9 cellular contexts compared by ENCODE assay signal in genomic region chrX:134396174-134396573, GRCh38. TPM values are rescaled to one million over a fixed set of nuclear protein-coding genes. Genes with fewer than 3 reads are reported as not detected.
DNase-seq lines count a peak whose midpoint lies in the region; ATAC-seq and TF ChIP-seq lines count a peak whose summit lies in the region.
"Had no signal": no experiment of that assay in that cellular context is flagged by ENCODE, and none has a peak within 500 bp of the region (broad histone marks: within the 10 kb centered on the region; RNA-seq: fewer than 3 reads in every experiment).

No MANE protein-coding gene starts in this region.

- H3K36me3 ChIP-seq in HEK293 (ENCODE audit: control insufficient read depth in 2 of 2, insufficient read depth in 1 of 2, low read length in 2 of 2) (peaks cover 23 to 24% of the 10 kb centered on the region in 2 experiments), ascending aorta (no peaks in the 10 kb centered on the region)

- no peaks in the 10 kb centered on the region for H3K4me1 Mint-ChIP-seq in activated T-cell treated with anti-CD3 and anti-CD28 coated beads, Interleukin-2, amount 50 U/mL, for 4 hours (ENCODE audit: low read depth)

- no peaks in the 10 kb centered on the region for H3K9me3 Mint-ChIP-seq in activated T-cell treated with anti-CD3 and anti-CD28 coated beads, Interleukin-2, amount 50 U/mL, for 4 hours
- H3K9me3 Mint-ChIP-seq: stimulated activated naive CD8-positive, alpha-beta T cell treated with anti-CD3 and anti-CD28 coated beads, Interleukin-15, Interleukin-2, amounts not matched to agents 100 ng/mL and 50 ng/mL, for 24 hours had no signal

- POLR2A ChIA-PET in HEK293 (lab: Yijun Ruan, JAX), result no interaction called here

- DNase-seq in COLO829 (ENCODE audit: low spot score) (peak; percentile 4), ascending aorta (ENCODE audit: low spot score in 2 of 2) (no peak), medulla oblongata (ENCODE audit: extremely low spot score) (peak; percentile 21)
- DNase-seq in activated T-cell treated with anti-CD3 and anti-CD28 coated beads, Interleukin-2, amount 50 U/mL, for 4 hours, result no peak
- no peak for DNase-seq in stimulated activated CD4-positive, alpha-beta T cell treated with anti-CD3 and anti-CD28 coated beads, Interleukin-4, amount 100 ng/mL, for 1 hour
- DNase-seq in activated effector memory CD4-positive, alpha-beta T cell treated with Interleukin-2 at 50 U/mL for 16 hours, result no peak

- CTCF ChIA-PET in HEK293 (lab: Yijun Ruan, JAX), result interaction anchor here (0.6 to 3.1 kb wide), 32 partner anchors 9 to 1834 kb away, joined by 3 to 41 read pairs (median 4); no protein-coding TSS in a partner anchor

- H3K4me1 ChIP-seq in HEK293 (ENCODE audit: control insufficient read depth, insufficient read depth, low read length) (no peaks in the 10 kb centered on the region), ascending aorta (no peaks in the 10 kb centered on the region)

- H3K36me3 Mint-ChIP-seq in activated T-cell treated with anti-CD3 and anti-CD28 coated beads, Interleukin-2, amount 50 U/mL, for 4 hours (ENCODE audit: insufficient read depth), result peaks cover 7% of the 10 kb centered on the region

- no peaks in the 10 kb centered on the region for H3K27me3 Mint-ChIP-seq in activated T-cell treated with anti-CD3 and anti-CD28 coated beads, Interleukin-2, amount 50 U/mL, for 4 hours (ENCODE audit: low read depth)
- H3K27me3 Mint-ChIP-seq: stimulated activated naive CD8-positive, alpha-beta T cell treated with anti-CD3 and anti-CD28 coated beads, Interleukin-15, Interleukin-2, amounts not matched to agents 100 ng/mL and 50 ng/mL, for 24 hours had no signal

- intact Hi-C loops in ascending aorta (cut with DNase I), result loop anchor here (5.0 kb wide), 1 partner anchor 604 kb away; no protein-coding TSS in a partner anchor

- ATAC-seq in activated T-cell treated with anti-CD3 and anti-CD28 coated beads, Interleukin-2, amount 50 U/mL, for 4 hours, result no peak
- ATAC-seq in GM19324 (IDR thresholded peaks at IDR 0.05; ENCODE audit: low FRiP score, unreplicated experiment), result no peak

- H3K4me3 ChIP-seq in HEK293 (ENCODE audit: low read depth, low read length) (no peak overlapping the region), ascending aorta (no peak overlapping the region)

- H3K9me3 ChIP-seq in HEK293 (ENCODE audit: control insufficient read depth, insufficient read depth, low read depth, low read length), result no peaks in the 10 kb centered on the region
- H3K9me3 ChIP-seq in ascending aorta, result no peaks in the 10 kb centered on the region

- TF ChIP-seq CTCF in HEK293 (tag by site-specific recombination; IDR thresholded peaks at IDR 0.05) (peak; percentile 34; the same call in 1 of the 2 replicates), ascending aorta (IDR thresholded peaks at IDR 0.05) (peak in 2 of 3 experiments; percentile 61 to 67)

- H3K27me3 ChIP-seq in ascending aorta, result no peaks in the 10 kb centered on the region

- H3K27ac ChIP-seq in HEK293 (ENCODE audit: extremely low read depth, low read depth, low read length), result no peak overlapping the region
- H3K27ac ChIP-seq in ascending aorta, result no peak overlapping the region

- H3K4me3 Mint-ChIP-seq in activated T-cell treated with anti-CD3 and anti-CD28 coated beads, Interleukin-2, amount 50 U/mL, for 4 hours, result no peak overlapping the region
- H3K4me3 Mint-ChIP-seq: stimulated activated naive CD8-positive, alpha-beta T cell treated with anti-CD3 and anti-CD28 coated beads, Interleukin-15, Interleukin-2, amounts not matched to agents 100 ng/mL and 50 ng/mL, for 24 hours had no signal

TF ChIP-seq in HEK293, 187 proteins besides CTCF, POLR2A, EP300 and RAD21:
- TF ChIP-seq ZNF654 (tag by site-specific recombination; IDR thresholded peaks at IDR 0.05; ENCODE audit: low read depth) (peak; percentile 88), IKZF3 (tag by site-specific recombination; IDR thresholded peaks at IDR 0.05) (peak; percentile 39; the same call in 1 of the 2 replicates), REST (tag by site-specific recombination; IDR thresholded peaks at IDR 0.05) (no peak), ZNF362 (tag by site-specific recombination; IDR thresholded peaks at IDR 0.05) (no peak), ZNF660 (tag by site-specific recombination; IDR thresholded peaks at IDR 0.05) (0 out of 2 replicates have a peak, but pooled peaks have one; percentile 19)

RNA-seq across cellular contexts. Expression of gene PHF6, which starts 23.1 kb away (rescaled TPM):
- 5.9 TPM for total RNA-seq in ascending aorta
- 10 to 100 TPM; 68.6 to 77.0 (median 70.4) TPM for total RNA-seq in activated T-cell treated with anti-CD3 and anti-CD28 coated beads, Interleukin-2, amount 50 U/mL, for 4 hours

Comparison
In these comparisons a context has a peak if more than half of its experiments do, and no peak if none do; other contexts are left out.
1. DNase-seq: peak in COLO829 (single experiment) and medulla oblongata (single experiment); none in ascending aorta (0 of 2), activated T-cell treated with anti-CD3 and anti-CD28 coated beads, Interleukin-2, amount 50 U/mL, for 4 hours (single experiment), stimulated activated CD4-positive, alpha-beta T cell treated with anti-CD3 and anti-CD28 coated beads, Interleukin-4, amount 100 ng/mL, for 1 hour (single experiment) and activated effector memory CD4-positive, alpha-beta T cell treated with Interleukin-2 at 50 U/mL for 16 hours (single experiment).
2. RNA of gene PHF6, which starts 23.1 kb away (total RNA-seq): 68.6 to 77.0 TPM in activated T-cell treated with anti-CD3 and anti-CD28 coated beads, Interleukin-2, amount 50 U/mL, for 4 hours; 5.9 TPM in ascending aorta (single experiment); every median in the first group is over 10 times any median in the second.